In genomic region chr20:3168829-3169590, GRCh38 we compare ENCODE assay signal across 18 cellular contexts. TPM values are rescaled to one million over a fixed set of nuclear protein-coding genes. Genes with fewer than 3 reads are reported as not detected.
DNase-seq lines count a peak whose midpoint lies in the region; ATAC-seq and TF ChIP-seq lines count a peak whose summit lies in the region.
"Had no signal": no experiment of that assay in that cellular context is flagged by ENCODE, and none has a peak within 500 bp of the region (broad histone marks: within the 10 kb centered on the region; RNA-seq: fewer than 3 reads in every experiment).

No MANE protein-coding gene starts in this region.

- H3K4me1 Mint-ChIP-seq in activated naive CD8-positive, alpha-beta T cell (ENCODE audit: low read depth) = peaks cover 14% of the 10 kb centered on the region
- peaks cover 13% of the 10 kb centered on the region for H3K4me1 Mint-ChIP-seq in activated naive CD8-positive, alpha-beta T cell treated with anti-CD3 and anti-CD28 coated beads, Interleukin-2, amount 50 U/mL, for 24 hours
- peaks cover 13 to 27% (median 19%) of the 10 kb centered on the region in 4 donors for H3K4me1 Mint-ChIP-seq in naive thymus-derived CD8-positive, alpha-beta T cell
- peaks cover 7% of the 10 kb centered on the region for H3K4me1 Mint-ChIP-seq in activated CD8-positive, alpha-beta T cell treated with anti-CD3 and anti-CD28 coated beads, Interleukin-2, amount 10 ng/mL, durations not matched to agents 7 days and 5 days (ENCODE audit: low read depth)
- H3K4me1 Mint-ChIP-seq: activated T-helper 17 cell treated with anti-CD3 and anti-CD28 coated beads, Interleukin-2, amount 50 U/mL, for 72 hours had no signal

- H3K27me3 Mint-ChIP-seq in activated naive CD8-positive, alpha-beta T cell = peaks cover 6% of the 10 kb centered on the region
- H3K27me3 Mint-ChIP-seq in activated naive CD8-positive, alpha-beta T cell treated with anti-CD3 and anti-CD28 coated beads, Interleukin-2, amount 50 U/mL, for 24 hours = peaks cover 15% of the 10 kb centered on the region
- peaks cover 3 to 20% (median 11%) of the 10 kb centered on the region in 5 donors for H3K27me3 Mint-ChIP-seq in naive thymus-derived CD8-positive, alpha-beta T cell
- peaks cover 39% of the 10 kb centered on the region for H3K27me3 Mint-ChIP-seq in activated CD8-positive, alpha-beta T cell treated with anti-CD3 and anti-CD28 coated beads, Interleukin-2, amount 10 ng/mL, durations not matched to agents 7 days and 5 days (ENCODE audit: low read depth)

- no peaks in the 10 kb centered on the region for H3K9me3 Mint-ChIP-seq in activated naive CD8-positive, alpha-beta T cell (ENCODE audit: low read depth)
- no peaks in the 10 kb centered on the region for H3K9me3 Mint-ChIP-seq in activated naive CD8-positive, alpha-beta T cell treated with anti-CD3 and anti-CD28 coated beads, Interleukin-2, amount 50 U/mL, for 24 hours
- H3K9me3 Mint-ChIP-seq in naive thymus-derived CD8-positive, alpha-beta T cell = no peaks in the 10 kb centered on the region
- no peaks in the 10 kb centered on the region for H3K9me3 Mint-ChIP-seq in activated CD8-positive, alpha-beta T cell treated with anti-CD3 and anti-CD28 coated beads, Interleukin-2, amount 10 ng/mL, durations not matched to agents 7 days and 5 days (ENCODE audit: insufficient read depth)
- H3K9me3 Mint-ChIP-seq: activated B cell treated with CpG ODN at 0.5 μM for 24 hours; activated T-helper 17 cell treated with anti-CD3 and anti-CD28 coated beads, Interleukin-2, amount 50 U/mL, for 72 hours; CD4-positive, alpha-beta memory T cell; naive B cell; T-helper 1 cell treated with Interleukin-12 subunit alpha and Interleukin-12 subunit beta and Interleukin-4 antibody, amounts not matched to agents 30 μg/mL and 1 μg/mL, for 36 hours had no signal

- H3K36me3 Mint-ChIP-seq in activated naive CD8-positive, alpha-beta T cell = no peaks in the 10 kb centered on the region
- no peaks in the 10 kb centered on the region for H3K36me3 Mint-ChIP-seq in activated naive CD8-positive, alpha-beta T cell treated with anti-CD3 and anti-CD28 coated beads, Interleukin-2, amount 50 U/mL, for 24 hours (ENCODE audit: low read depth)
- no peaks in the 10 kb centered on the region for H3K36me3 Mint-ChIP-seq in naive thymus-derived CD8-positive, alpha-beta T cell
- no peaks in the 10 kb centered on the region for H3K36me3 Mint-ChIP-seq in activated CD8-positive, alpha-beta T cell treated with anti-CD3 and anti-CD28 coated beads, Interleukin-2, amount 10 ng/mL, durations not matched to agents 7 days and 5 days (ENCODE audit: low read depth)
- H3K36me3 Mint-ChIP-seq: naive B cell had no signal

- H3K27ac ChIP-seq in upper lobe of right lung = peak overlapping the region; percentile 58
- H3K27ac ChIP-seq: foreskin keratinocyte had no signal

- no peak overlapping the region for H3K27ac Mint-ChIP-seq in activated naive CD8-positive, alpha-beta T cell
- H3K27ac Mint-ChIP-seq in activated naive CD8-positive, alpha-beta T cell treated with anti-CD3 and anti-CD28 coated beads, Interleukin-2, amount 50 U/mL, for 24 hours = no peak overlapping the region
- H3K27ac Mint-ChIP-seq in naive thymus-derived CD8-positive, alpha-beta T cell = peak overlapping the region in 5 of 10 donors; percentile 11 to 79 (median 61)
- H3K27ac Mint-ChIP-seq in activated CD8-positive, alpha-beta T cell treated with anti-CD3 and anti-CD28 coated beads, Interleukin-2, amount 10 ng/mL, durations not matched to agents 7 days and 5 days = no peak overlapping the region
- H3K27ac Mint-ChIP-seq: activated B cell treated with CpG ODN at 0.5 μM for 24 hours; activated T-helper 17 cell treated with anti-CD3 and anti-CD28 coated beads, Interleukin-2, amount 50 U/mL, for 72 hours; T-helper 1 cell treated with Interleukin-12 subunit alpha and Interleukin-12 subunit beta and Interleukin-4 antibody, amounts not matched to agents 30 μg/mL and 1 μg/mL, for 36 hours had no signal

- H3K4me3 Mint-ChIP-seq in activated naive CD8-positive, alpha-beta T cell = peak overlapping the region; percentile 42
- H3K4me3 Mint-ChIP-seq in activated naive CD8-positive, alpha-beta T cell treated with anti-CD3 and anti-CD28 coated beads, Interleukin-2, amount 50 U/mL, for 24 hours = no peak overlapping the region
- H3K4me3 Mint-ChIP-seq in naive thymus-derived CD8-positive, alpha-beta T cell = peak overlapping the region; percentile 4 to 70 (median 38)
- H3K4me3 Mint-ChIP-seq in activated CD8-positive, alpha-beta T cell treated with anti-CD3 and anti-CD28 coated beads, Interleukin-2, amount 10 ng/mL, durations not matched to agents 7 days and 5 days = no peak overlapping the region
- H3K4me3 Mint-ChIP-seq: activated B cell treated with CpG ODN at 0.5 μM for 24 hours; activated T-helper 17 cell treated with anti-CD3 and anti-CD28 coated beads, Interleukin-2, amount 50 U/mL, for 72 hours; T-helper 1 cell treated with Interleukin-12 subunit alpha and Interleukin-12 subunit beta and Interleukin-4 antibody, amounts not matched to agents 30 μg/mL and 1 μg/mL, for 36 hours had no signal

- DNase-seq in activated naive CD8-positive, alpha-beta T cell treated with anti-CD3 and anti-CD28 coated beads, Interleukin-2, amount 50 U/mL, for 24 hours = no peak
- DNase-seq in naive thymus-derived CD8-positive, alpha-beta T cell = no peak
- no peak for DNase-seq in upper lobe of right lung
- DNase-seq in activated CD8-positive, alpha-beta T cell treated with anti-CD3 and anti-CD28 coated beads, Interleukin-2, amount 10 ng/mL, durations not matched to agents 7 days and 5 days = no peak
- DNase-seq in GM03348 (ENCODE audit: low spot score) = no peak
- DNase-seq in AML-193 (lab: John Stamatoyannopoulos, UW) = no peak
- DNase-seq: activated B cell treated with CpG ODN at 0.5 μM for 24 hours; activated CD8-positive, alpha-beta memory T cell treated with anti-CD3 and anti-CD28 coated beads for 24 hours; anterior cingulate cortex; CD4-positive, alpha-beta memory T cell; EL; foreskin keratinocyte; naive B cell; stimulated activated naive CD4-positive, alpha-beta T cell treated with Interleukin-2 at 50 U/mL for 16 hours had no signal

- intact Hi-C loops in upper lobe of right lung (cut with DNase I) = no loop called here

- CTCF ChIA-PET in activated CD8-positive, alpha-beta T cell treated with anti-CD3 and anti-CD28 coated beads, Interleukin-2, amount 10 ng/mL, durations not matched to agents 7 days and 5 days (lab: Charles Lee) = interaction anchor here (1.0 kb wide), 1 partner anchor 116 kb away, joined by 4 read pairs; no protein-coding TSS in a partner anchor

- H3K27me3 ChIP-seq in endocrine pancreas (ENCODE audit: control insufficient read depth, insufficient read depth, low read length) (no peaks in the 10 kb centered on the region), upper lobe of right lung (no peaks in the 10 kb centered on the region)

- no peak for ATAC-seq in activated naive CD8-positive, alpha-beta T cell treated with anti-CD3 and anti-CD28 coated beads, Interleukin-2, amount 50 U/mL, for 24 hours
- no peak for ATAC-seq in naive thymus-derived CD8-positive, alpha-beta T cell
- no peak for ATAC-seq in upper lobe of right lung
- no peak for ATAC-seq in activated CD8-positive, alpha-beta T cell treated with anti-CD3 and anti-CD28 coated beads, Interleukin-2, amount 10 ng/mL, durations not matched to agents 7 days and 5 days
- ATAC-seq: activated T-helper 17 cell treated with anti-CD3 and anti-CD28 coated beads, Interleukin-2, amount 50 U/mL, for 72 hours had no signal

- no peaks in the 10 kb centered on the region for H3K9me3 ChIP-seq in endocrine pancreas (ENCODE audit: control insufficient read depth, low read length)
- H3K9me3 ChIP-seq in upper lobe of right lung = no peaks in the 10 kb centered on the region

- H3K36me3 ChIP-seq in endocrine pancreas (ENCODE audit: control insufficient read depth, insufficient read depth, low read length) (no peaks in the 10 kb centered on the region), upper lobe of right lung (no peaks in the 10 kb centered on the region)

- no peak for TF ChIP-seq CTCF in upper lobe of right lung (IDR thresholded peaks at IDR 0.05)

- peak overlapping the region; percentile 24 for H3K9ac ChIP-seq in endocrine pancreas (ENCODE audit: control insufficient read depth, insufficient read depth, low read length)

- POLR2A ChIA-PET in naive thymus-derived CD8-positive, alpha-beta T cell (lab: Charles Lee) = interaction anchor here (0.6 kb wide), 1 partner anchor 49 kb away, joined by 5 read pairs; no protein-coding TSS in a partner anchor
- POLR2A ChIA-PET in activated CD8-positive, alpha-beta T cell treated with anti-CD3 and anti-CD28 coated beads, Interleukin-2, amount 10 ng/mL, durations not matched to agents 7 days and 5 days (lab: Charles Lee) = interaction anchor here (1.4 kb wide), 1 partner anchor 10 kb away, joined by 3 read pairs; no protein-coding TSS in a partner anchor

- H3K4me1 ChIP-seq in endocrine pancreas (ENCODE audit: control insufficient read depth, insufficient read depth, low read length) (no peaks in the 10 kb centered on the region), upper lobe of right lung (peaks cover 6% of the 10 kb centered on the region)
- H3K4me1 ChIP-seq: foreskin keratinocyte had no signal

- no peak overlapping the region for H3K4me3 ChIP-seq in endocrine pancreas (ENCODE audit: control insufficient read depth, insufficient read depth, low read length)
- no peak overlapping the region for H3K4me3 ChIP-seq in upper lobe of right lung

RNA-seq across cellular contexts. Expression of gene LZTS3, which starts 4.3 kb away (rescaled TPM):
- total RNA-seq in naive thymus-derived CD8-positive, alpha-beta T cell = 10 to 100 TPM; 25.5 to 26.6 TPM
- polyA plus RNA-seq in naive thymus-derived CD8-positive, alpha-beta T cell = 1 to 10 TPM; 2.0 to 3.8 (median 3.7) TPM
- total RNA-seq in upper lobe of right lung = 21.5 TPM
- total RNA-seq in activated CD8-positive, alpha-beta T cell treated with anti-CD3 and anti-CD28 coated beads, Interleukin-2, amount 10 ng/mL, durations not matched to agents 7 days and 5 days = under 1 TPM; 0.42 to 0.53 TPM

RNA-seq across cellular contexts. Expression of gene FASTKD5, which starts 9.3 kb away (rescaled TPM):
- total RNA-seq in naive thymus-derived CD8-positive, alpha-beta T cell = 10 to 100 TPM; 37.1 to 38.0 TPM
- polyA plus RNA-seq in naive thymus-derived CD8-positive, alpha-beta T cell = 10 to 100 TPM; 10.7 to 18.1 (median 17.5) TPM
- total RNA-seq in upper lobe of right lung = 18.0 TPM
- 10 to 100 TPM; 19.6 to 20.2 TPM for total RNA-seq in activated CD8-positive, alpha-beta T cell treated with anti-CD3 and anti-CD28 coated beads, Interleukin-2, amount 10 ng/mL, durations not matched to agents 7 days and 5 days

RNA-seq across cellular contexts. Expression of gene UBOX5, which starts 9.3 kb away (rescaled TPM):
- total RNA-seq in naive thymus-derived CD8-positive, alpha-beta T cell = 10 to 100 TPM; 15.7 to 15.8 TPM
- polyA plus RNA-seq in naive thymus-derived CD8-positive, alpha-beta T cell = 1 to 10 TPM; 4.5 to 8.6 (median 7.0) TPM
- 7.9 TPM for total RNA-seq in upper lobe of right lung
- total RNA-seq in activated CD8-positive, alpha-beta T cell treated with anti-CD3 and anti-CD28 coated beads, Interleukin-2, amount 10 ng/mL, durations not matched to agents 7 days and 5 days = 1 to 10 TPM; 7.0 to 7.4 TPM

RNA-seq across cellular contexts. Expression of gene DDRGK1, which starts 35.5 kb away (rescaled TPM):
- total RNA-seq in naive thymus-derived CD8-positive, alpha-beta T cell = 10 to 100 TPM; 55.8 to 57.4 TPM
- 10 to 100 TPM; 39.7 to 50.5 (median 44.1) TPM for polyA plus RNA-seq in naive thymus-derived CD8-positive, alpha-beta T cell
- total RNA-seq in upper lobe of right lung = 108 TPM
- 10 to 100 TPM; 49.0 to 54.4 TPM for total RNA-seq in activated CD8-positive, alpha-beta T cell treated with anti-CD3 and anti-CD28 coated beads, Interleukin-2, amount 10 ng/mL, durations not matched to agents 7 days and 5 days

RNA-seq across cellular contexts. Expression of gene ITPA, which starts 40.3 kb away (rescaled TPM):
- total RNA-seq in naive thymus-derived CD8-positive, alpha-beta T cell = 10 to 100 TPM; 51.7 to 57.6 TPM
- polyA plus RNA-seq in naive thymus-derived CD8-positive, alpha-beta T cell = 10 to 100 TPM; 46.2 to 72.9 (median 56.9) TPM
- 43.4 TPM for total RNA-seq in upper lobe of right lung
- 10 to 100 TPM; 53.2 to 60.7 TPM for total RNA-seq in activated CD8-positive, alpha-beta T cell treated with anti-CD3 and anti-CD28 coated beads, Interleukin-2, amount 10 ng/mL, durations not matched to agents 7 days and 5 days

Comparison
In these comparisons a context has a peak if more than half of its experiments do, and no peak if none do; other contexts are left out.
1. H3K4me3 Mint-ChIP-seq: peak in activated naive CD8-positive, alpha-beta T cell (single experiment) and naive thymus-derived CD8-positive, alpha-beta T cell (10 of 10); none in activated naive CD8-positive, alpha-beta T cell treated with anti-CD3 and anti-CD28 coated beads, Interleukin-2, amount 50 U/mL, for 24 hours (single experiment) and activated CD8-positive, alpha-beta T cell treated with anti-CD3 and anti-CD28 coated beads, Interleukin-2, amount 10 ng/mL, durations not matched to agents 7 days and 5 days (single experiment).
2. RNA of gene LZTS3, which starts 4.3 kb away (total RNA-seq): 25.5 to 26.6 TPM in naive thymus-derived CD8-positive, alpha-beta T cell and 21.5 TPM in upper lobe of right lung (single experiment); 0.42 to 0.53 TPM in activated CD8-positive, alpha-beta T cell treated with anti-CD3 and anti-CD28 coated beads, Interleukin-2, amount 10 ng/mL, durations not matched to agents 7 days and 5 days; every median in the first group is over 10 times any median in the second.